Comparison of ENCODE assay signal across 8 cellular contexts in the genomic region with DNA sequence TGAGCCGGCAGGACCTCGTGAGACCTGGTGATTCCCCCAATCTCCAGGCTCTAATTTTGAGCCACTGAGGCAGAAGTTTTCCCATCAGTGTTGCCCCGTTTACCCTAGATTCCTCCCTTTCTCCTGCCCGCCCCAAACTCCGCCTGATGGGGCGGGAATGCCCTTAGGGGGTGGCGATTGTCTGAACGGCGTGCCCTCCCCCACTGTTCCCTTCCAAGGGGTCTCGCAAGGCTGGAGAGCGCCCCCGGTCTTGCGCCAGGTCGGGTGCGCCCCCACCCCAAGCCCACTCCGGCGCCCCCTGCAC. TPM values are rescaled to one million over a fixed set of nuclear protein-coding genes. Genes with fewer than 3 reads are reported as not detected.
DNase-seq lines count a peak whose midpoint lies in the region; TF ChIP-seq lines count a peak whose summit lies in the region.

No MANE protein-coding gene starts in this region.

- intact Hi-C loops in vagina (cut with DNase I): no loop called here

- H3K27me3 ChIP-seq in NT2/D1 (ENCODE audit: insufficient read depth, insufficient read length) (no peaks in the 10 kb centered on the region), duodenal mucosa (ENCODE audit: control insufficient read depth in 1 of 2, insufficient read depth in 2 of 2, low read length in 2 of 2) (no peaks in the 10 kb centered on the region), vagina (no peaks in the 10 kb centered on the region)

- H3K9ac ChIP-seq in NT2/D1 (ENCODE audit: insufficient read length, low read depth): peak overlapping the region; percentile 95
- H3K9ac ChIP-seq in duodenal mucosa (ENCODE audit: low read depth in 1 of 2, low read length in 2 of 2): peak overlapping the region; percentile 73 to 88

- no peak for TF ChIP-seq POLR2A in vagina (IDR thresholded peaks at IDR 0.05)

- H3K27ac ChIP-seq in duodenal mucosa (ENCODE audit: low read depth, low read length) (peak overlapping the region; percentile 80), vagina (peak overlapping the region; percentile 91)

- DNase-seq in GM12865 (ENCODE audit: low read depth) (no peak), HCEC 1CT (peak; percentile 47), NT2/D1 (ENCODE audit: low read depth, low spot score) (peak; percentile 43), midbrain (lab: John Stamatoyannopoulos, UW) (peak; percentile 61), vagina (ENCODE audit: extremely low spot score in 2 of 2) (no peak), HuH-7 (ENCODE audit: low spot score) (no peak), NCI-H1694 treated with DMSO at 0.1 percent for 48 hours (lab: John Stamatoyannopoulos, UW) (no peak)

- H3K4me3 ChIP-seq in GM12865 (ENCODE audit: low read depth, low read length) (peak overlapping the region; percentile 94), NT2/D1 (ENCODE audit: insufficient read length, low read depth) (peak overlapping the region; percentile 90), duodenal mucosa (ENCODE audit: low read depth in 1 of 2, low read length in 2 of 2) (peak overlapping the region; percentile 83 to 99), vagina (peak overlapping the region; percentile 83 to 89)

- no peak for TF ChIP-seq CTCF in GM12865 (IDR thresholded peaks at IDR 0.05; ENCODE audit: insufficient read depth, low read depth, low read length, missing control alignments)
- no peak for TF ChIP-seq CTCF in vagina (IDR thresholded peaks at IDR 0.05)

- H3K9me3 ChIP-seq in NT2/D1 (ENCODE audit: insufficient read depth, low read length) (no peaks in the 10 kb centered on the region), duodenal mucosa (ENCODE audit: control insufficient read depth in 1 of 2, low read length in 2 of 2) (no peaks in the 10 kb centered on the region), vagina (no peaks in the 10 kb centered on the region)

- H3K36me3 ChIP-seq in NT2/D1 (ENCODE audit: insufficient read depth, insufficient read length, low read length): peaks cover 9% of the 10 kb centered on the region
- H3K36me3 ChIP-seq in duodenal mucosa (ENCODE audit: control insufficient read depth in 1 of 2, insufficient read depth in 2 of 2, low read length in 2 of 2): peaks cover 0 to 9% of the 10 kb centered on the region in 2 donors
- peaks cover 0 to 2% of the 10 kb centered on the region in 2 donors for H3K36me3 ChIP-seq in vagina

- H3K4me1 ChIP-seq in NT2/D1 (ENCODE audit: insufficient read depth, insufficient read length) (peaks cover 4% of the 10 kb centered on the region), duodenal mucosa (ENCODE audit: control insufficient read depth in 1 of 2, insufficient read depth in 2 of 2, low read length in 2 of 2) (peaks cover 13 to 14% of the 10 kb centered on the region in 2 donors), vagina (peaks cover 16% of the 10 kb centered on the region)

RNA-seq across cellular contexts. Expression of a gene that starts 0.5 kb away (rescaled TPM):
- total RNA-seq in vagina: 18.4 TPM

Comparison
In these comparisons a context has a peak if more than half of its experiments do, and no peak if none do; other contexts are left out.
1. DNase-seq: peak in HCEC 1CT (single experiment), NT2/D1 (single experiment) and midbrain (single experiment); none in GM12865 (single experiment), vagina (0 of 2), HuH-7 (single experiment) and NCI-H1694 treated with DMSO at 0.1 percent for 48 hours (single experiment).
2. Peak in every context shown above with its lines, with median percentiles within 50 percentile points of each other: H3K4me3 ChIP-seq.